10 cellular contexts compared by ENCODE assay signal in the genomic region with DNA sequence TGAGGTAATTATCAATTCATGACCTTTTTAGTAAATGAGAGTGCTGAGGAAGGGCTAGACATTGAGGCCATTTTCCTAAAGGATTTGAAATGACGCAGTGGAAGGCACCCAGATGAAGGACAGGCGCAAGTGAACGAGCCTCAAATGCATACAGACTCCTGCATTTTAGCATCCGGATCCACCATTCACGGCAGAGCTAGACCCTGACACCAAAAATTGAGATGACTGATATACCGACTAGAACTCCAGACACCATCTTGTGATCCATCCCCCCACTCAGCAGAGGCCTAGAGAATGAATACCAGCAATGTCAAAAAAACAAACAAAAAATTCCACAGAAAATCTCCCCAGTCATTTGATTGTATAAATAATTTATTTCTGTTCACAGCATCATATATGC. TPM values are rescaled to one million over a fixed set of nuclear protein-coding genes. Genes with fewer than 3 reads are reported as not detected.
DNase-seq lines count a peak whose midpoint lies in the region; ATAC-seq, FAIRE-seq and TF ChIP-seq lines count a peak whose summit lies in the region.
"Had no signal": no experiment of that assay in that cellular context is flagged by ENCODE, and none has a peak within 500 bp of the region (broad histone marks: within the 10 kb centered on the region; RNA-seq: fewer than 3 reads in every experiment).

No MANE protein-coding gene starts in this region.

- H4K20me1 ChIP-seq in BLaER1, result peaks cover 91% of the 10 kb centered on the region

- no peak for FAIRE-seq in kidney (lab: Jason Lieb, UNC)
- FAIRE-seq: H54 had no signal

- H3K4me3 Mint-ChIP-seq in central memory CD8-positive, alpha-beta T cell, result peak overlapping the region; percentile 92
- H3K4me3 Mint-ChIP-seq in natural killer cell, result peak overlapping the region; percentile 100

- DNase-seq in M059J (ENCODE audit: low read depth) (peak; percentile 27), natural killer cell (no peak), NCI-H146 (lab: John Stamatoyannopoulos, UW) (no peak), kidney (no peak)
- no peak for DNase-seq in central memory CD8-positive, alpha-beta T cell (ENCODE audit: low spot score in 2 of 2)
- DNase-seq: NCI-H1417 treated with DMSO at 0.1 percent for 48 hours had no signal

- H3K27me3 Mint-ChIP-seq in central memory CD8-positive, alpha-beta T cell, result no peaks in the 10 kb centered on the region
- no peaks in the 10 kb centered on the region for H3K27me3 Mint-ChIP-seq in natural killer cell (ENCODE audit: low read depth in 2 of 2)

- H3K9me3 Mint-ChIP-seq in central memory CD8-positive, alpha-beta T cell, result no peaks in the 10 kb centered on the region
- no peaks in the 10 kb centered on the region for H3K9me3 Mint-ChIP-seq in natural killer cell

- TF ChIP-seq CTCF in natural killer cell (IDR thresholded peaks at IDR 0.05) (no peak), kidney (IDR thresholded peaks at IDR 0.05; ENCODE audit: borderline replicate concordance, extremely low read depth, insufficient read depth) (no peak)

- H3K4me3 ChIP-seq in BLaER1 (peak overlapping the region; percentile 84), kidney (ENCODE audit: low read length in 2 of 2) (no peak overlapping the region)

- H3K27ac Mint-ChIP-seq in central memory CD8-positive, alpha-beta T cell (ENCODE audit: low read depth), result peak overlapping the region; percentile 97
- peak overlapping the region; percentile 95 to 99 for H3K27ac Mint-ChIP-seq in natural killer cell

- peaks cover 4% of the 10 kb centered on the region; the same call in 1 of the 2 replicates for H3K9me3 ChIP-seq in BLaER1
- H3K9me3 ChIP-seq in kidney (ENCODE audit: control insufficient read depth in 1 of 2, low read length in 2 of 2), result no peaks in the 10 kb centered on the region

- peaks cover 68% of the 10 kb centered on the region for H3K36me3 Mint-ChIP-seq in central memory CD8-positive, alpha-beta T cell (ENCODE audit: insufficient read depth)
- H3K36me3 Mint-ChIP-seq in natural killer cell, result peaks cover 40% of the 10 kb centered on the region

- intact Hi-C loops in natural killer cell (cut with micrococcal nuclease) (loop anchor here (1.0 kb wide), 1 partner anchor 8 kb away; no protein-coding TSS in a partner anchor), kidney (cut with DNase I) (no loop called here)

- ATAC-seq in central memory CD8-positive, alpha-beta T cell (replicated peaks; ENCODE audit: extremely low read depth, poor library complexity, severe bottlenecking), result no peak
- no peak for ATAC-seq in natural killer cell
- no peak for ATAC-seq in HG02623 (IDR thresholded peaks at IDR 0.05; ENCODE audit: unreplicated experiment)
- no peak for ATAC-seq in GM19328 (IDR thresholded peaks at IDR 0.05; ENCODE audit: unreplicated experiment)

- H3K4me1 Mint-ChIP-seq in central memory CD8-positive, alpha-beta T cell, result peaks cover 57% of the 10 kb centered on the region
- H3K4me1 Mint-ChIP-seq in natural killer cell, result peaks cover 63 to 71% of the 10 kb centered on the region in 2 donors

- no peaks in the 10 kb centered on the region for H3K27me3 ChIP-seq in BLaER1

- H3K36me3 ChIP-seq in BLaER1 (peaks cover 86% of the 10 kb centered on the region), kidney (ENCODE audit: control insufficient read depth in 1 of 2, insufficient read depth in 2 of 2, low read length in 2 of 2) (no peaks in the 10 kb centered on the region)

- H3K27ac ChIP-seq in BLaER1 (peak overlapping the region; percentile 94), kidney (ENCODE audit: low read depth in 2 of 2, low read length in 2 of 2) (no peak overlapping the region)

- peak overlapping the region; percentile 98 for H3K4me2 ChIP-seq in BLaER1

- H3K4me1 ChIP-seq in BLaER1, result peaks cover 51% of the 10 kb centered on the region
- H3K4me1 ChIP-seq in kidney (ENCODE audit: control insufficient read depth in 1 of 2, insufficient read depth in 1 of 2, low read depth in 1 of 2, low read length in 2 of 2), result peaks cover 3 to 12% of the 10 kb centered on the region in 2 donors

- peak overlapping the region; percentile 95 for H3K9ac ChIP-seq in BLaER1
- no peak overlapping the region for H3K9ac ChIP-seq in kidney (ENCODE audit: low read length in 2 of 2)

RNA-seq across cellular contexts. Expression of a gene that starts 4.2 kb away (rescaled TPM):
- total RNA-seq in M059J (2014; rRNA removed; shearing (Covaris generic)), result 48.1 and 65.8 TPM in 2 replicates
- 100 to 1,000 TPM; 492 to 756 (median 664) TPM for total RNA-seq in natural killer cell
- 62.0 TPM for total RNA-seq in kidney
- polyA plus RNA-seq in kidney (ENCODE audit: insufficient read depth, low read depth, low replicate concordance), result 2.7 TPM
